Comparison of ENCODE assay signal across 4 cellular contexts in the genomic region with DNA sequence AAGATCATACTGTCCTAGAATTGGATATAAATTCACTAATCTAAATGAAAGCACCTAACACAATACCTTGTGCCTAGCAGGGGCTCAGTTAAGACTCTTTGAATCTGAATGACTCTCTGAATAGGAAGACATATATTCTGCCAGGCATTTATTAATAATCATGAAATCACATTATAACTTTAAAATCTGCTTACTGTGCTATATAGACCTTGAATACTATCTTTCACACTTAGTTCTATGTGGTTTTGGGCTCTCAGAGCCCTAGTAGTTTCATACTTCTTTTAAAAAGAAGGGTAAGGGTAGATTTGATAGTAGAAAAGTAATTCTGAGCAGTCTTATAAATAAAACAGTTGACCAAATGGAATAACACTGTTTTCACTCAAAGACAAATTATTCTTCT.
"Had no signal": no experiment of that assay in that cellular context is flagged by ENCODE, and none has a peak within 500 bp of the region (broad histone marks: within the 10 kb centered on the region; RNA-seq: fewer than 3 reads in every experiment).

No MANE protein-coding gene starts in this region.

- H3K4me3 ChIP-seq: GM23338 had no signal

- DNase-seq: H9, HCEC 1CT, KG1 had no signal

- ATAC-seq: GM23338 had no signal

- H2AFZ ChIP-seq: GM23338 had no signal
